In the genomic region with DNA sequence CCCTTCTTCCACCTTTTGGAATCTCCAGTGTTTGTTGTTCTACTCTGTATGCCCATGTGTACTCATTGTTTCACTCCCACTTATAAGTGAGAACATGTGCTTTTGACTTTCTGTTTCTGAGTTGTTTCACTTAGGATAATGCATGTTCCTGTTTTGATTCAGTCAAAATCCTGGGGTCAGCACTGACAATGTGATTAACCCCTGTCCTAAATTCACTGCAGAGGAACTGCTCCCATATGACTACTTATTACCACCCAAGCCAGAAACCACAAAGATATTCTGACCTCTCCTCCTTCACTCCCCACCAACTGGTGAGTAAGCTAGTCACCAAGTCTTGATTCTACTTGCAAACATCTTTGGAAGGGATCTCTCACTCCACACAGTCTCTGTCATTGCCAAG, we compare ENCODE assay signal across 17 cellular contexts.
DNase-seq lines count a peak whose midpoint lies in the region; ATAC-seq and TF ChIP-seq lines count a peak whose summit lies in the region.
"Had no signal": no experiment of that assay in that cellular context is flagged by ENCODE, and none has a peak within 500 bp of the region (broad histone marks: within the 10 kb centered on the region; RNA-seq: fewer than 3 reads in every experiment).

No MANE protein-coding gene starts in this region.

- ATAC-seq in right lobe of liver = peak; percentile 38 to 76 (median 49)
- ATAC-seq in GM18868 (IDR thresholded peaks at IDR 0.05; ENCODE audit: unreplicated experiment) = no peak
- ATAC-seq: activated T-cell treated with anti-CD3 and anti-CD28 coated beads, Interleukin-2, amount 50 U/mL, for 4 hours; T-cell had no signal

- TF ChIP-seq POLR2A in right lobe of liver (IDR thresholded peaks at IDR 0.05) = no peak

- no peak for TF ChIP-seq CTCF in cardiac fibroblast (IDR thresholded peaks at IDR 0.05; ENCODE audit: low read depth, low read length)
- no peak for TF ChIP-seq CTCF in right lobe of liver (IDR thresholded peaks at IDR 0.05)
- no peak for TF ChIP-seq CTCF in hepatocyte (IDR thresholded peaks at IDR 0.05; ENCODE audit: poor library complexity)

- H3K27ac ChIP-seq in right lobe of liver = no peak overlapping the region
- H3K27ac ChIP-seq in hepatocyte = no peak overlapping the region
- H3K27ac ChIP-seq: heart right ventricle, neutrophil, thoracic aorta had no signal

- H3K79me2 ChIP-seq in hepatocyte = no peaks in the 10 kb centered on the region

- no peaks in the 10 kb centered on the region for H3K4me1 ChIP-seq in right lobe of liver
- no peaks in the 10 kb centered on the region for H3K4me1 ChIP-seq in hepatocyte (ENCODE audit: insufficient read depth)

- H3K36me3 ChIP-seq in right lobe of liver (no peaks in the 10 kb centered on the region), hepatocyte (replicated peaks; ENCODE audit: insufficient read depth, low read depth) (no peaks in the 10 kb centered on the region)
- H3K36me3 ChIP-seq: heart right ventricle, neutrophil, thoracic aorta had no signal

- no peak overlapping the region for H3K4me3 ChIP-seq in cardiac fibroblast (replicated peaks in 1 of 2; ENCODE audit: low read depth in 2 of 2, low read length in 2 of 2)
- no peak overlapping the region for H3K4me3 ChIP-seq in right lobe of liver
- H3K4me3 ChIP-seq in hepatocyte = no peak overlapping the region
- H3K4me3 ChIP-seq: heart right ventricle, thoracic aorta had no signal

- intact Hi-C loops in right lobe of liver (cut with DNase I) = no loop called here

- H3K9me3 ChIP-seq in right lobe of liver (no peaks in the 10 kb centered on the region), hepatocyte (ENCODE audit: low read depth) (no peaks in the 10 kb centered on the region)
- H3K9me3 ChIP-seq: thoracic aorta had no signal

- H3K9me2 ChIP-seq in hepatocyte (replicated peaks; ENCODE audit: insufficient read depth) = no peaks in the 10 kb centered on the region

- H3K27me3 ChIP-seq in right lobe of liver (no peaks in the 10 kb centered on the region), hepatocyte (no peaks in the 10 kb centered on the region)
- H3K27me3 ChIP-seq: heart right ventricle, neutrophil had no signal

- H2AFZ ChIP-seq in hepatocyte = no peak overlapping the region

- DNase-seq in AG08395 (ENCODE audit: low spot score) (peak; percentile 65), LHCN-M2 (ENCODE audit: low read depth) (peak; percentile 85), cardiac fibroblast (ENCODE audit: low read depth in 2 of 2) (peak; percentile 47 to 76), right lobe of liver (no peak), iPS-NIHi7 (ENCODE audit: extremely low spot score) (no peak), SW 1271 (lab: John Stamatoyannopoulos, UW) (no peak), hepatocyte (ENCODE audit: low spot score) (no peak)
- DNase-seq: activated T-cell treated with anti-CD3 and anti-CD28 coated beads, Interleukin-2, amount 50 U/mL, for 4 hours; amygdala; effector memory CD4-positive, alpha-beta T cell; heart right ventricle; NCI-H1417; stimulated activated CD4-positive, alpha-beta T cell treated with anti-CD3 and anti-CD28 coated beads, Interleukin-12 subunit alpha, Interleukin-12 subunit beta, amount 100 ng/mL, for 4 hours; T-cell had no signal

- H4K20me1 ChIP-seq in hepatocyte (ENCODE audit: insufficient read depth, poor library complexity, severe bottlenecking) = no peaks in the 10 kb centered on the region

- H3K4me2 ChIP-seq in hepatocyte = no peak overlapping the region

Comparison
In these comparisons a context has a peak if more than half of its experiments do, and no peak if none do; other contexts are left out.
1. DNase-seq: peak in AG08395 (single experiment), LHCN-M2 (single experiment) and cardiac fibroblast (2 of 2); none in right lobe of liver (0 of 3), iPS-NIHi7 (single experiment), SW 1271 (0 of 2) and hepatocyte (single experiment).